Comparison of ENCODE assay signal across 34 cellular contexts in the genomic region with DNA sequence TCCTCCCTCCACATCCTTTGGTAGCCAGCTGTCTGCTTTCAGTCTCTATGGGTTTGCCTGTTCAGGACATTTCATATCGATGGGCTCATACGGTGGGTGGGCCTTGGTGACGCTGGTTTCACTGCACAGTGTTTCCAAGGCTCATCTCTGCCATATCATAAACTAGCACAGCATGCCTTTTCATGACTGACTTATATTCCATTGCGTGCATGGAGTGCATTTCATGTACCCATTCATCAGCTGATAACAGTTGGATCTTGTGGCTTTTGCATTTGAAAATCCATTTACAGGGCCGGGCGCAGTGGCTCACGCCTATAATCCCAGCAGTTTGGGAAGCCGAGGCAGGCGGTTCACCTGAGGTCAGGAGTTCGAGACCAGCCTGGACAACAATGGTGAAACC.
"Had no signal": no experiment of that assay in that cellular context is flagged by ENCODE, and none has a peak within 500 bp of the region (broad histone marks: within the 10 kb centered on the region; RNA-seq: fewer than 3 reads in every experiment).

No MANE protein-coding gene starts in this region.

- H3K36me3 ChIP-seq: MG63 had no signal

- H3K4me3 ChIP-seq: MG63 had no signal

- H3K9me3 ChIP-seq: MG63 had no signal

- DNase-seq: Kasumi-1, MG63, MM.1S, MV-4-11, NCI-H1048, NCI-H1092, NCI-H1092 treated with DMSO at 0.1 percent for 48 hours, NCI-H1105, NCI-H1105 treated with DMSO at 0.1 percent for 48 hours, NCI-H1417 treated with DMSO at 0.1 percent for 48 hours, NCI-H1436, NCI-H1436 treated with DMSO at 0.1 percent for 48 hours, NCI-H146, NCI-H1694, NCI-H1694 treated with DMSO at 0.1 percent for 48 hours, NCI-H187, NCI-H187 treated with DMSO at 0.1 percent for 48 hours, NCI-H1930, NCI-H2029, NCI-H2029 treated with DMSO at 0.1 percent for 48 hours, NCI-H2081, NCI-H2081 treated with DMSO at 0.1 percent for 48 hours, NCI-H2107, NCI-H2171, NCI-H2171 treated with DMSO at 0.1 percent for 48 hours, NCI-H2227 treated with DMSO at 0.1 percent for 48 hours, NCI-H226, NCI-H345, NCI-H446, NCI-H446 treated with DMSO at 0.1 percent for 48 hours, NCI-H510A, NCI-H524, NCI-H524 treated with DMSO at 0.1 percent for 48 hours, NCI-H526 had no signal

- H3K27me3 ChIP-seq: MG63 had no signal
